In the genomic region with DNA sequence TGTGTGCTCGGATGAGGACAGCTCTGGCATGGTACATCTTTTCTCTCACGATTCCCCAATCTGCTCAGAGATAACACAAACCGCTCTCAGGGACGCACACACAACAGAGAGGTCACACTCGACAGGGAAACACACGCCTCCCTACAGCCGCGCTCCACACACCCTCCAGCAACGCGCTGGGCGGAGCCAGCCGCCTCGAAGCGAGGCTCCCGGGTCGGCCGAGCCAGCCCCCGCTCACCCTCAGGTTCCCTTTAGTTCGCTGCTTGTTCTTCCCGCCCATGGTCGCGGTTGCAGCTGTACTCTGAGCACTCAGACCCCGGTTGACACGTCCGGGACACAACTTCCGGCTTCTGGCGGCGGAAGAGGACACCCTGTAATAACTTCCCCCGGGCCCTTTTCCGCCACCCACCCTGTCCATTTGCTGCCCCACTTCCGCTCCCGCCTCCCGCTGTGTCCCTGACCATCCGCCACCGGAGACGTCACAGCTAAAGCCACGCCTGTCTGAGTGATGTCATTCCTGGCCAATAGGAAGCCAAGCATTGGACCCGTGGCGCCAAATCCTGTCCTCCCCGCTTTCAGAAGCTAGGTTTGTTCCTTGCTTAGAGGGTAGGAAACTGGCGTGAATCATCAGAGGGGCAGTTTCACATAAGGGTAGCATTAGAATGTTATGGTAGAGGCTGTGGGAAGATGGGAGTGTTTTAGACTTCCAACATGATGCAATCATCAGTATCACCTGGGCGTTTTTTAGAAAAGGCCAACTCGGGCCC, we compare ENCODE assay signal across 1 cellular context.
TF ChIP-seq lines count a peak whose summit lies in the region.

A gene with protein sequence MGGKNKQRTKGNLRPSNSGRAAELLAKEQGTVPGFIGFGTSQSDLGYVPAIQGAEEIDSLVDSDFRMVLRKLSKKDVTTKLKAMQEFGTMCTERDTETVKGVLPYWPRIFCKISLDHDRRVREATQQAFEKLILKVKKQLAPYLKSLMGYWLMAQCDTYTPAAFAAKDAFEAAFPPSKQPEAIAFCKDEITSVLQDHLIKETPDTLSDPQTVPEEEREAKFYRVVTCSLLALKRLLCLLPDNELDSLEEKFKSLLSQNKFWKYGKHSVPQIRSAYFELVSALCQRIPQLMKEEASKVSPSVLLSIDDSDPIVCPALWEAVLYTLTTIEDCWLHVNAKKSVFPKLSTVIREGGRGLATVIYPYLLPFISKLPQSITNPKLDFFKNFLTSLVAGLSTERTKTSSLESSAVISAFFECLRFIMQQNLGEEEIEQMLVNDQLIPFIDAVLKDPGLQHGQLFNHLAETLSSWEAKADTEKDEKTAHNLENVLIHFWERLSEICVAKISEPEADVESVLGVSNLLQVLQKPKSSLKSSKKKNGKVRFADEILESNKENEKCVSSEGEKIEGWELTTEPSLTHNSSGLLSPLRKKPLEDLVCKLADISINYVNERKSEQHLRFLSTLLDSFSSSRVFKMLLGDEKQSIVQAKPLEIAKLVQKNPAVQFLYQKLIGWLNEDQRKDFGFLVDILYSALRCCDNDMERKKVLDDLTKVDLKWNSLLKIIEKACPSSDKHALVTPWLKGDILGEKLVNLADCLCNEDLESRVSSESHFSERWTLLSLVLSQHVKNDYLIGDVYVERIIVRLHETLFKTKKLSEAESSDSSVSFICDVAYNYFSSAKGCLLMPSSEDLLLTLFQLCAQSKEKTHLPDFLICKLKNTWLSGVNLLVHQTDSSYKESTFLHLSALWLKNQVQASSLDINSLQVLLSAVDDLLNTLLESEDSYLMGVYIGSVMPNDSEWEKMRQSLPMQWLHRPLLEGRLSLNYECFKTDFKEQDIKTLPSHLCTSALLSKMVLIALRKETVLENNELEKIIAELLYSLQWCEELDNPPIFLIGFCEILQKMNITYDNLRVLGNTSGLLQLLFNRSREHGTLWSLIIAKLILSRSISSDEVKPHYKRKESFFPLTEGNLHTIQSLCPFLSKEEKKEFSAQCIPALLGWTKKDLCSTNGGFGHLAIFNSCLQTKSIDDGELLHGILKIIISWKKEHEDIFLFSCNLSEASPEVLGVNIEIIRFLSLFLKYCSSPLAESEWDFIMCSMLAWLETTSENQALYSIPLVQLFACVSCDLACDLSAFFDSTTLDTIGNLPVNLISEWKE (N-terminal part only) (minus strand): TSS at position 352 of the 767 bp plus-strand sequence. CDS start 72 bp downstream, at position 280.

TF ChIP-seq in HepG2, 621 proteins besides CTCF, POLR2A, EP300 and RAD21 (continued from another document and continues in another):
- TF ChIP-seq, protein P1, sequence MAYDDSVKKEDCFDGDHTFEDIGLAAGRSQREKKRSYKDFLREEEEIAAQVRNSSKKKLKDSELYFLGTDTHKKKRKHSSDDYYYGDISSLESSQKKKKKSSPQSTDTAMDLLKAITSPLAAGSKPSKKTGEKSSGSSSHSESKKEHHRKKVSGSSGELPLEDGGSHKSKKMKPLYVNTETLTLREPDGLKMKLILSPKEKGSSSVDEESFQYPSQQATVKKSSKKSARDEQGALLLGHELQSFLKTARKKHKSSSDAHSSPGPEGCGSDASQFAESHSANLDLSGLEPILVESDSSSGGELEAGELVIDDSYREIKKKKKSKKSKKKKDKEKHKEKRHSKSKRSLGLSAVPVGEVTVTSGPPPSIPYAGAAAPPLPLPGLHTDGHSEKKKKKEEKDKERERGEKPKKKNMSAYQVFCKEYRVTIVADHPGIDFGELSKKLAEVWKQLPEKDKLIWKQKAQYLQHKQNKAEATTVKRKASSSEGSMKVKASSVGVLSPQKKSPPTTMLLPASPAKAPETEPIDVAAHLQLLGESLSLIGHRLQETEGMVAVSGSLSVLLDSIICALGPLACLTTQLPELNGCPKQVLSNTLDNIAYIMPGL (CRISPR knock-in tag; IDR thresholded peaks at IDR 0.05; ENCODE audit: borderline replicate concordance in 1 of 2, low read depth in 1 of 2) = peak in 1 of 2 experiments; percentile 48; a peak in 2 of 4 replicates
- TF ChIP-seq ZNF672 (CRISPR knock-in tag; IDR thresholded peaks at IDR 0.05) (no peak), BCL6 (CRISPR knock-in tag; IDR thresholded peaks at IDR 0.05) (0 out of 2 replicates have a peak, but pooled peaks have one; percentile 8), ZFP90 (CRISPR knock-in tag; IDR thresholded peaks at IDR 0.05; ENCODE audit: borderline replicate concordance) (peak; percentile 88), ZSCAN12 (CRISPR knock-in tag; IDR thresholded peaks at IDR 0.05) (peak; percentile 69; the same call in 1 of the 2 replicates), SMAD1 (CRISPR knock-in tag; IDR thresholded peaks at IDR 0.05; ENCODE audit: borderline replicate concordance, low read depth) (peak; percentile 89), SP4 (CRISPR knock-in tag; IDR thresholded peaks at IDR 0.05) (peak; percentile 94), JUND (CRISPR knock-in tag; IDR thresholded peaks at IDR 0.05) (peak; percentile 84; the same call in 1 of the 2 replicates), SRY (CRISPR knock-in tag; IDR thresholded peaks at IDR 0.05) (no peak), ZNF460 (CRISPR knock-in tag; IDR thresholded peaks at IDR 0.05; ENCODE audit: borderline replicate concordance) (no peak), CEBPG (CRISPR knock-in tag; IDR thresholded peaks at IDR 0.05) (peak; percentile 27; the same call in 1 of the 2 replicates), ZMYM3 (CRISPR knock-in tag; IDR thresholded peaks at IDR 0.05) (no peak; the same call in 1 of the 2 replicates), WIZ (CRISPR knock-in tag; IDR thresholded peaks at IDR 0.05) (no peak), ZNF660 (CRISPR knock-in tag; IDR thresholded peaks at IDR 0.05; ENCODE audit: borderline replicate concordance, low read depth) (no peak), PRPF4 (IDR thresholded peaks at IDR 0.05; ENCODE audit: low read depth, low read length, poor library complexity, severe bottlenecking) (no peak), PCBP1 (IDR thresholded peaks at IDR 0.05; ENCODE audit: borderline replicate concordance, low read depth, low read length) (peak; percentile 69; the same call in 1 of the 2 replicates), ZSCAN29 (CRISPR knock-in tag; conservative IDR thresholded peaks at IDR 0.05) (peak; percentile 45; the same call in 1 of the 2 replicates), NFRKB (IDR thresholded peaks at IDR 0.05) (no peak), PAWR (CRISPR knock-in tag; IDR thresholded peaks at IDR 0.05; ENCODE audit: borderline replicate concordance) (0 out of 2 replicates have a peak, but pooled peaks have one; percentile 29), TAF1 (CRISPR knock-in tag; IDR thresholded peaks at IDR 0.05) (peak; percentile 69; the same call in 1 of the 2 replicates), FOXP1 (IDR thresholded peaks at IDR 0.05) (no peak), FOXP1 (CRISPR knock-in tag; IDR thresholded peaks at IDR 0.05) (no peak), SIX1 (CRISPR knock-in tag; IDR thresholded peaks at IDR 0.05; ENCODE audit: borderline replicate concordance) (no peak), KLF13 (CRISPR knock-in tag; IDR thresholded peaks at IDR 0.05) (no peak), ZFP36L2 (CRISPR knock-in tag; IDR thresholded peaks at IDR 0.05) (no peak), HMGA1 (CRISPR knock-in tag; conservative IDR thresholded peaks at IDR 0.05) (no peak), SMYD3 (CRISPR knock-in tag; IDR thresholded peaks at IDR 0.05) (0 out of 2 replicates have a peak, but pooled peaks have one; percentile 40)
- TF ChIP-seq, protein P2, sequence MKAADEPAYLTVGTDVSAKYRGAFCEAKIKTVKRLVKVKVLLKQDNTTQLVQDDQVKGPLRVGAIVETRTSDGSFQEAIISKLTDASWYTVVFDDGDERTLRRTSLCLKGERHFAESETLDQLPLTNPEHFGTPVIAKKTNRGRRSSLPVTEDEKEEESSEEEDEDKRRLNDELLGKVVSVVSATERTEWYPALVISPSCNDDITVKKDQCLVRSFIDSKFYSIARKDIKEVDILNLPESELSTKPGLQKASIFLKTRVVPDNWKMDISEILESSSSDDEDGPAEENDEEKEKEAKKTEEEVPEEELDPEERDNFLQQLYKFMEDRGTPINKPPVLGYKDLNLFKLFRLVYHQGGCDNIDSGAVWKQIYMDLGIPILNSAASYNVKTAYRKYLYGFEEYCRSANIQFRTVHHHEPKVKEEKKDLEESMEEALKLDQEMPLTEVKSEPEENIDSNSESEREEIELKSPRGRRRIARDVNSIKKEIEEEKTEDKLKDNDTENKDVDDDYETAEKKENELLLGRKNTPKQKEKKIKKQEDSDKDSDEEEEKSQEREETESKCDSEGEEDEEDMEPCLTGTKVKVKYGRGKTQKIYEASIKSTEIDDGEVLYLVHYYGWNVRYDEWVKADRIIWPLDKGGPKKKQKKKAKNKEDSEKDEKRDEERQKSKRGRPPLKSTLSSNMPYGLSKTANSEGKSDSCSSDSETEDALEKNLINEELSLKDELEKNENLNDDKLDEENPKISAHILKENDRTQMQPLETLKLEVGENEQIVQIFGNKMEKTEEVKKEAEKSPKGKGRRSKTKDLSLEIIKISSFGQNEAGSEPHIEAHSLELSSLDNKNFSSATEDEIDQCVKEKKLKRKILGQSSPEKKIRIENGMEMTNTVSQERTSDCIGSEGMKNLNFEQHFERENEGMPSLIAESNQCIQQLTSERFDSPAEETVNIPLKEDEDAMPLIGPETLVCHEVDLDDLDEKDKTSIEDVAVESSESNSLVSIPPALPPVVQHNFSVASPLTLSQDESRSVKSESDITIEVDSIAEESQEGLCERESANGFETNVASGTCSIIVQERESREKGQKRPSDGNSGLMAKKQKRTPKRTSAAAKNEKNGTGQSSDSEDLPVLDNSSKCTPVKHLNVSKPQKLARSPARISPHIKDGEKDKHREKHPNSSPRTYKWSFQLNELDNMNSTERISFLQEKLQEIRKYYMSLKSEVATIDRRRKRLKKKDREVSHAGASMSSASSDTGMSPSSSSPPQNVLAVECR (CRISPR knock-in tag; IDR thresholded peaks at IDR 0.05; ENCODE audit: borderline replicate concordance) = peak; percentile 98
- TF ChIP-seq, protein P3, sequence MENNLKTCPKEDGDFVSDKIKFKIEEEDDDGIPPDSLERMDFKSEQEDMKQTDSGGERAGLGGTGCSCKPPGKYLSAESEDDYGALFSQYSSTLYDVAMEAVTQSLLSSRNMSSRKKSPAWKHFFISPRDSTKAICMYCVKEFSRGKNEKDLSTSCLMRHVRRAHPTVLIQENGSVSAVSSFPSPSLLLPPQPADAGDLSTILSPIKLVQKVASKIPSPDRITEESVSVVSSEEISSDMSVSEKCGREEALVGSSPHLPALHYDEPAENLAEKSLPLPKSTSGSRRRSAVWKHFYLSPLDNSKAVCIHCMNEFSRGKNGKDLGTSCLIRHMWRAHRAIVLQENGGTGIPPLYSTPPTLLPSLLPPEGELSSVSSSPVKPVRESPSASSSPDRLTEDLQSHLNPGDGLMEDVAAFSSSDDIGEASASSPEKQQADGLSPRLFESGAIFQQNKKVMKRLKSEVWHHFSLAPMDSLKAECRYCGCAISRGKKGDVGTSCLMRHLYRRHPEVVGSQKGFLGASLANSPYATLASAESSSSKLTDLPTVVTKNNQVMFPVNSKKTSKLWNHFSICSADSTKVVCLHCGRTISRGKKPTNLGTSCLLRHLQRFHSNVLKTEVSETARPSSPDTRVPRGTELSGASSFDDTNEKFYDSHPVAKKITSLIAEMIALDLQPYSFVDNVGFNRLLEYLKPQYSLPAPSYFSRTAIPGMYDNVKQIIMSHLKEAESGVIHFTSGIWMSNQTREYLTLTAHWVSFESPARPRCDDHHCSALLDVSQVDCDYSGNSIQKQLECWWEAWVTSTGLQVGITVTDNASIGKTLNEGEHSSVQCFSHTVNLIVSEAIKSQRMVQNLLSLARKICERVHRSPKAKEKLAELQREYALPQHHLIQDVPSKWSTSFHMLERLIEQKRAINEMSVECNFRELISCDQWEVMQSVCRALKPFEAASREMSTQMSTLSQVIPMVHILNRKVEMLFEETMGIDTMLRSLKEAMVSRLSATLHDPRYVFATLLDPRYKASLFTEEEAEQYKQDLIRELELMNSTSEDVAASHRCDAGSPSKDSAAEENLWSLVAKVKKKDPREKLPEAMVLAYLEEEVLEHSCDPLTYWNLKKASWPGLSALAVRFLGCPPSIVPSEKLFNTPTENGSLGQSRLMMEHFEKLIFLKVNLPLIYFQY (CRISPR knock-in tag; IDR thresholded peaks at IDR 0.05; ENCODE audit: borderline replicate concordance) = no peak
- TF ChIP-seq, protein P4, sequence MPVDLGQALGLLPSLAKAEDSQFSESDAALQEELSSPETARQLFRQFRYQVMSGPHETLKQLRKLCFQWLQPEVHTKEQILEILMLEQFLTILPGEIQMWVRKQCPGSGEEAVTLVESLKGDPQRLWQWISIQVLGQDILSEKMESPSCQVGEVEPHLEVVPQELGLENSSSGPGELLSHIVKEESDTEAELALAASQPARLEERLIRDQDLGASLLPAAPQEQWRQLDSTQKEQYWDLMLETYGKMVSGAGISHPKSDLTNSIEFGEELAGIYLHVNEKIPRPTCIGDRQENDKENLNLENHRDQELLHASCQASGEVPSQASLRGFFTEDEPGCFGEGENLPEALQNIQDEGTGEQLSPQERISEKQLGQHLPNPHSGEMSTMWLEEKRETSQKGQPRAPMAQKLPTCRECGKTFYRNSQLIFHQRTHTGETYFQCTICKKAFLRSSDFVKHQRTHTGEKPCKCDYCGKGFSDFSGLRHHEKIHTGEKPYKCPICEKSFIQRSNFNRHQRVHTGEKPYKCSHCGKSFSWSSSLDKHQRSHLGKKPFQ (CRISPR knock-in tag; IDR thresholded peaks at IDR 0.05; ENCODE audit: insufficient replicate concordance) = no peak
- TF ChIP-seq, protein P5, sequence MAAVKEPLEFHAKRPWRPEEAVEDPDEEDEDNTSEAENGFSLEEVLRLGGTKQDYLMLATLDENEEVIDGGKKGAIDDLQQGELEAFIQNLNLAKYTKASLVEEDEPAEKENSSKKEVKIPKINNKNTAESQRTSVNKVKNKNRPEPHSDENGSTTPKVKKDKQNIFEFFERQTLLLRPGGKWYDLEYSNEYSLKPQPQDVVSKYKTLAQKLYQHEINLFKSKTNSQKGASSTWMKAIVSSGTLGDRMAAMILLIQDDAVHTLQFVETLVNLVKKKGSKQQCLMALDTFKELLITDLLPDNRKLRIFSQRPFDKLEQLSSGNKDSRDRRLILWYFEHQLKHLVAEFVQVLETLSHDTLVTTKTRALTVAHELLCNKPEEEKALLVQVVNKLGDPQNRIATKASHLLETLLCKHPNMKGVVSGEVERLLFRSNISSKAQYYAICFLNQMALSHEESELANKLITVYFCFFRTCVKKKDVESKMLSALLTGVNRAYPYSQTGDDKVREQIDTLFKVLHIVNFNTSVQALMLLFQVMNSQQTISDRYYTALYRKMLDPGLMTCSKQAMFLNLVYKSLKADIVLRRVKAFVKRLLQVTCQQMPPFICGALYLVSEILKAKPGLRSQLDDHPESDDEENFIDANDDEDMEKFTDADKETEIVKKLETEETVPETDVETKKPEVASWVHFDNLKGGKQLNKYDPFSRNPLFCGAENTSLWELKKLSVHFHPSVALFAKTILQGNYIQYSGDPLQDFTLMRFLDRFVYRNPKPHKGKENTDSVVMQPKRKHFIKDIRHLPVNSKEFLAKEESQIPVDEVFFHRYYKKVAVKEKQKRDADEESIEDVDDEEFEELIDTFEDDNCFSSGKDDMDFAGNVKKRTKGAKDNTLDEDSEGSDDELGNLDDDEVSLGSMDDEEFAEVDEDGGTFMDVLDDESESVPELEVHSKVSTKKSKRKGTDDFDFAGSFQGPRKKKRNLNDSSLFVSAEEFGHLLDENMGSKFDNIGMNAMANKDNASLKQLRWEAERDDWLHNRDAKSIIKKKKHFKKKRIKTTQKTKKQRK (IDR thresholded peaks at IDR 0.05; ENCODE audit: low read length) = no peak
- TF ChIP-seq, protein P6, sequence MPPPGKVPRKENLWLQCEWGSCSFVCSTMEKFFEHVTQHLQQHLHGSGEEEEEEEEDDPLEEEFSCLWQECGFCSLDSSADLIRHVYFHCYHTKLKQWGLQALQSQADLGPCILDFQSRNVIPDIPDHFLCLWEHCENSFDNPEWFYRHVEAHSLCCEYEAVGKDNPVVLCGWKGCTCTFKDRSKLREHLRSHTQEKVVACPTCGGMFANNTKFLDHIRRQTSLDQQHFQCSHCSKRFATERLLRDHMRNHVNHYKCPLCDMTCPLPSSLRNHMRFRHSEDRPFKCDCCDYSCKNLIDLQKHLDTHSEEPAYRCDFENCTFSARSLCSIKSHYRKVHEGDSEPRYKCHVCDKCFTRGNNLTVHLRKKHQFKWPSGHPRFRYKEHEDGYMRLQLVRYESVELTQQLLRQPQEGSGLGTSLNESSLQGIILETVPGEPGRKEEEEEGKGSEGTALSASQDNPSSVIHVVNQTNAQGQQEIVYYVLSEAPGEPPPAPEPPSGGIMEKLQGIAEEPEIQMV (CRISPR knock-in tag; IDR thresholded peaks at IDR 0.05; ENCODE audit: low read depth) = peak; percentile 25; the same call in 1 of the 2 replicates
